ENCODE assay signal across 13 cellular contexts in the genomic region with DNA sequence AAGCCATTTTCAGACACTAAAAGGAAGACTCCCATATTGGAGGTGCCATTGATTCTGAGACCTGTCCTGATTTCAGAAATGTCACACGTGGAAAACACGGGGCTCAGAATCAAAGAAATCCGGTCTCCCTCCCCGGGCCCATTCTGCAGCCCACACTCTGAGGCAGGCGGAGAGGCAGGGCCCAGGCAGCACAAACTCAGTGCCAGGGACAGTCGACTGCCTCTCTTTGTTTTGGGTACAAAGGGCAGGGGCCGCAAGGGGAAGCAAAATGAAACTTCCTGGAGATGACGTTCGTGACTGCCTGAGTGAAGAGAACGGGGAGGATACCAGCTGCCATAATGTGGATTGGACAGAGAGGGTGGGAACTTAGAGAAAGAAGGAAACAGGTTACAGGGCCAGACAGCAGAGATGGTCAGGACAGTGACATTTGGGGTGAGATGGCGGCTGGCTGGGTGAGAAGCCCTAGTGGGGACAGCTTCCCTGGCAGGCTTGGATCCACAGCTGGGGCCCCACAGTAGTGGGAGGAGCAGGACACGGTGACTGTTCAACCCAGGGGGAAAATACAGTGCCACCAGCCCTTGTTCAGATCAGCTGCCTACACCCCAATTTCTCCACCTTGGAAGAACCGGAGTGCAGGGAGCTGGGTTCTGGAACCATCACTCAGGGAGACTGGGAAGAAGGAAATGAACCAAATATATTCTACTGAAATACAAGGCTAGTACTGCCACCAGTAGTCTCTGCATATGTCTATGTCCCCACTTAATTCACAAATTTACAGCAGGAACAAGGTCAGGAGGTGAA. TPM values are rescaled to one million over a fixed set of nuclear protein-coding genes. Genes with fewer than 3 reads are reported as not detected.
DNase-seq lines count a peak whose midpoint lies in the region; ATAC-seq and TF ChIP-seq lines count a peak whose summit lies in the region.
"Had no signal": no experiment of that assay in that cellular context is flagged by ENCODE, and none has a peak within 500 bp of the region (broad histone marks: within the 10 kb centered on the region; RNA-seq: fewer than 3 reads in every experiment).

No MANE protein-coding gene starts in this region.

- H4K8ac ChIP-seq in IMR-90 (ENCODE audit: low read depth in 2 of 2, low read length in 2 of 2) = no peak overlapping the region

- no peak overlapping the region for H2AK9ac ChIP-seq in IMR-90 (replicated peaks; ENCODE audit: low read depth, low read length, poor library complexity)

- H3K23ac ChIP-seq in IMR-90 (ENCODE audit: low read depth, low read length) = peak overlapping the region; percentile 20; the same call in 1 of the 2 replicates

- H2BK120ac ChIP-seq in IMR-90 (ENCODE audit: low read depth, low read length) = no peak overlapping the region

- H3K4me2 ChIP-seq in IMR-90 (ENCODE audit: low read depth, low read length) = no peak overlapping the region

- in situ Hi-C loops in IMR-90 (cut with MboI; ENCODE audit: low sequenced_read_pairs) = loop anchor here (5.0 to 10.0 kb wide), 2 partner anchors 120 to 208 kb away; no protein-coding TSS in a partner anchor

- POLR2A ChIA-PET in CD8-positive, alpha-beta T cell (lab: Charles Lee) = interaction anchor here (0.6 kb wide), 1 partner anchor 401 kb away, joined by 3 read pairs; a partner anchor contains a TSS
- POLR2A ChIA-PET in IMR-90 (lab: Charles Lee; ENCODE audit: unreplicated experiment) = no interaction called here

- no peak for TF ChIP-seq POLR2A in IMR-90 (IDR thresholded peaks at IDR 0.05; ENCODE audit: low read depth, low read length)

- H3K4me3 Mint-ChIP-seq in CD8-positive, alpha-beta T cell = no peak overlapping the region
- H3K4me3 Mint-ChIP-seq in neural crest cell = peak overlapping the region; percentile 72
- H3K4me3 Mint-ChIP-seq: central memory CD8-positive, alpha-beta T cell had no signal

- no peak overlapping the region for H2BK15ac ChIP-seq in IMR-90 (ENCODE audit: low read depth, low read length)

- H3K9me1 ChIP-seq in IMR-90 (ENCODE audit: insufficient read depth, low read length) = peaks cover 4% of the 10 kb centered on the region

- ATAC-seq in CD8-positive, alpha-beta T cell = no peak
- no peak for ATAC-seq in IMR-90 (ENCODE audit: low read depth)
- ATAC-seq in GM21515 (IDR thresholded peaks at IDR 0.05; ENCODE audit: unreplicated experiment) = no peak
- ATAC-seq: HCT116 had no signal

- H3K4me1 ChIP-seq in CD8-positive, alpha-beta T cell (ENCODE audit: insufficient read depth, low read length) = peaks cover 22% of the 10 kb centered on the region
- peaks cover 11% of the 10 kb centered on the region for H3K4me1 ChIP-seq in IMR-90 (ENCODE audit: control insufficient read depth, insufficient read depth, low read length)
- H3K4me1 ChIP-seq in effector memory CD4-positive, alpha-beta T cell (ENCODE audit: control insufficient read depth, insufficient read depth, low read length, poor library complexity, severe bottlenecking) = peaks cover 25% of the 10 kb centered on the region
- H3K4me1 ChIP-seq: SJCRH30 had no signal

- no TSS peak for BruUV-seq in IMR-90 (replicated peaks; lab: Mats Ljungman, UMichigan)

- intact Hi-C loops in CD8-positive, alpha-beta T cell (cut with DNase I, micrococcal nuclease) = no loop called here
- intact Hi-C loops in IMR-90 (cut with micrococcal nuclease) = no loop called here
- intact Hi-C loops in posterior vena cava (cut with DNase I) = no loop called here

- H2BK20ac ChIP-seq in IMR-90 (ENCODE audit: low read depth, low read length) = no peak overlapping the region

- H3K79me1 ChIP-seq in IMR-90 (ENCODE audit: low read depth in 1 of 2, low read length in 2 of 2) = peaks cover 8 to 73% of the 10 kb centered on the region in 2 experiments; a peak in 3 of 4 replicates

- H2AK5ac ChIP-seq in IMR-90 (ENCODE audit: low read depth, low read length) = peak overlapping the region; percentile 62

- H3K36me3 ChIP-seq in CD8-positive, alpha-beta T cell (ENCODE audit: insufficient read depth, low read length) = peaks cover 28% of the 10 kb centered on the region
- peaks cover 53% of the 10 kb centered on the region for H3K36me3 ChIP-seq in IMR-90 (ENCODE audit: control insufficient read depth, insufficient read depth, low read length)
- H3K36me3 ChIP-seq in effector memory CD4-positive, alpha-beta T cell (ENCODE audit: control insufficient read depth, insufficient read depth, low read length) = peaks cover 31% of the 10 kb centered on the region
- H3K36me3 ChIP-seq: ovary had no signal

- H3K9me3 Mint-ChIP-seq in CD8-positive, alpha-beta T cell = no peaks in the 10 kb centered on the region
- H3K9me3 Mint-ChIP-seq in neural crest cell = no peaks in the 10 kb centered on the region
- H3K9me3 Mint-ChIP-seq: central memory CD8-positive, alpha-beta T cell had no signal

- no peaks in the 10 kb centered on the region for H3K27me3 ChIP-seq in CD8-positive, alpha-beta T cell (ENCODE audit: insufficient read depth, low read length)
- H3K27me3 ChIP-seq in IMR-90 (ENCODE audit: control insufficient read depth, insufficient read depth, low read length) = no peaks in the 10 kb centered on the region
- H3K27me3 ChIP-seq in effector memory CD4-positive, alpha-beta T cell (replicated peaks; ENCODE audit: control insufficient read depth, insufficient read depth, low read length, poor library complexity, severe bottlenecking) = no peaks in the 10 kb centered on the region
- H3K27me3 ChIP-seq: ovary, SJCRH30 had no signal

- H3K56ac ChIP-seq in IMR-90 (ENCODE audit: extremely low read depth, insufficient read depth, low read length) = no peak overlapping the region

- no peaks in the 10 kb centered on the region for H3K27me3 Mint-ChIP-seq in CD8-positive, alpha-beta T cell (ENCODE audit: low read depth)
- H3K27me3 Mint-ChIP-seq in neural crest cell (ENCODE audit: low read depth) = peaks cover 19% of the 10 kb centered on the region
- H3K27me3 Mint-ChIP-seq: central memory CD8-positive, alpha-beta T cell had no signal

- peaks cover 58% of the 10 kb centered on the region for H3K36me3 Mint-ChIP-seq in CD8-positive, alpha-beta T cell
- H3K36me3 Mint-ChIP-seq in neural crest cell (ENCODE audit: low read depth) = peaks cover 26% of the 10 kb centered on the region

- H3K4me1 Mint-ChIP-seq in CD8-positive, alpha-beta T cell (ENCODE audit: low read depth) = peaks cover 27% of the 10 kb centered on the region
- H3K4me1 Mint-ChIP-seq in neural crest cell = peaks cover 46% of the 10 kb centered on the region

- H3K18ac ChIP-seq in IMR-90 (ENCODE audit: low read depth, low read length) = no peak overlapping the region

- WGBS in IMR-90 (ENCODE audit: extremely low coverage in 2 of 2, insufficient read length in 1 of 2), 2 experiments = 84% methylated on average over 4 of the region's 13 CpGs; no CpG with 5 or more reads in 1 of the 2 experiments

- H4K91ac ChIP-seq in IMR-90 (ENCODE audit: insufficient read depth, low read depth, low read length) = no peak overlapping the region

- CTCF ChIA-PET in CD8-positive, alpha-beta T cell (lab: Charles Lee) = interaction anchor here (6.4 to 9.4 kb wide), 2 partner anchors 77 to 117 kb away, joined by 56 to 170 read pairs; no protein-coding TSS in a partner anchor
- CTCF ChIA-PET in IMR-90 (lab: Yijun Ruan, JAX) = no interaction called here

- TF ChIP-seq RAD21 in IMR-90 (IDR thresholded peaks at IDR 0.05; ENCODE audit: low read length) = no peak

- no peak for TF ChIP-seq CTCF in CD8-positive, alpha-beta T cell (IDR thresholded peaks at IDR 0.05)
- TF ChIP-seq CTCF in IMR-90 (conservative IDR thresholded peaks at IDR 0.05; ENCODE audit: low read depth, low read length) (no peak), neural crest cell (conservative IDR thresholded peaks at IDR 0.05) (no peak)

- dilution Hi-C loops in IMR-90 (cut with HindIII; ENCODE audit: low sequenced_read_pairs, unreplicated experiment) = no loop called here

- DNase-seq in CD8-positive, alpha-beta T cell = no peak
- DNase-seq in IMR-90 = no peak
- DNase-seq in effector memory CD4-positive, alpha-beta T cell = no peak
- no peak for DNase-seq in neural crest cell (ENCODE audit: low read depth, low spot score)
- no peak for DNase-seq in NCI-H82 (lab: John Stamatoyannopoulos, UW)
- DNase-seq in posterior vena cava (ENCODE audit: low spot score) = no peak
- no peak for DNase-seq in stimulated activated CD4-positive, alpha-beta T cell treated with anti-CD3 and anti-CD28 coated beads, Interleukin-15, amount 100 ng/mL, for 24 hours
- DNase-seq: NCI-H2081 treated with DMSO at 0.1 percent for 48 hours, ovary, SJCRH30 had no signal

- peak overlapping the region; percentile 79 for H3K27ac Mint-ChIP-seq in CD8-positive, alpha-beta T cell
- H3K27ac Mint-ChIP-seq in neural crest cell (ENCODE audit: unreplicated experiment) = peak overlapping the region; percentile 74

- H3K4ac ChIP-seq in IMR-90 (ENCODE audit: low read depth, low read length) = no peak overlapping the region

- H2AFZ ChIP-seq in IMR-90 (replicated peaks; ENCODE audit: low read length, poor library complexity) = no peak overlapping the region

- no peak overlapping the region; the same call in 1 of the 2 replicates for H4K5ac ChIP-seq in IMR-90 (ENCODE audit: low read depth, low read length)

- no peak overlapping the region for H3K4me3 ChIP-seq in CD8-positive, alpha-beta T cell (ENCODE audit: low read depth, low read length)
- no peak overlapping the region for H3K4me3 ChIP-seq in IMR-90 (ENCODE audit: insufficient read depth, low read depth, low read length)
- no peak overlapping the region for H3K4me3 ChIP-seq in effector memory CD4-positive, alpha-beta T cell (ENCODE audit: insufficient read depth, low read depth, low read length, poor library complexity, severe bottlenecking)
- H3K4me3 ChIP-seq: ovary, SJCRH30 had no signal

- H4K20me1 ChIP-seq in IMR-90 (ENCODE audit: insufficient read depth, low read length) = peaks cover 44% of the 10 kb centered on the region

- H2BK5ac ChIP-seq in IMR-90 (ENCODE audit: low read depth, low read length, poor library complexity, severe bottlenecking) = no peak overlapping the region

- H3K9me3 ChIP-seq in CD8-positive, alpha-beta T cell (ENCODE audit: low read length) = no peaks in the 10 kb centered on the region
- no peaks in the 10 kb centered on the region for H3K9me3 ChIP-seq in IMR-90 (ENCODE audit: control insufficient read depth, insufficient read depth, low read length)
- no peaks in the 10 kb centered on the region for H3K9me3 ChIP-seq in effector memory CD4-positive, alpha-beta T cell (ENCODE audit: control insufficient read depth, low read length)
- H3K9me3 ChIP-seq: ovary, SJCRH30 had no signal

- no peak overlapping the region for H3K27ac ChIP-seq in CD8-positive, alpha-beta T cell (ENCODE audit: low read depth, low read length)
- no peak overlapping the region for H3K27ac ChIP-seq in IMR-90 (ENCODE audit: insufficient read depth, low read length)
- H3K27ac ChIP-seq in effector memory CD4-positive, alpha-beta T cell (ENCODE audit: insufficient read depth, low read length, poor library complexity, severe bottlenecking) = peak overlapping the region; percentile 22
- H3K27ac ChIP-seq: SJCRH30 had no signal

- H3K14ac ChIP-seq in IMR-90 (replicated peaks; ENCODE audit: low read depth, low read length) = no peak overlapping the region

- H3K9ac ChIP-seq in IMR-90 (ENCODE audit: low read depth, low read length) = no peak overlapping the region

RNA-seq across cellular contexts. Expression of a gene that starts 8.1 kb away (rescaled TPM):
- 100 to 1,000 TPM; 503 to 513 TPM for total RNA-seq in CD8-positive, alpha-beta T cell
- total RNA-seq in IMR-90 (2012; rRNA removed) (11,536 and 12,939 TPM in 2 replicates), neural crest cell (3,867 and 3,984 TPM in 2 replicates), posterior vena cava (1,000 to 10,000 TPM; 2,037 to 2,666 TPM)
- 21,893 and 22,387 TPM in 2 replicates for polyA plus RNA-seq in IMR-90 (2012; rRNA removed)
- polyA plus RNA-seq in IMR-90 (2012; cell fraction: cytosol; rRNA removed) = 8,363 and 20,126 TPM in 2 replicates
- polyA plus RNA-seq in IMR-90 (2012; cell fraction: nucleus; rRNA removed; ENCODE audit: low replicate concordance) = 5,196 and 8,980 TPM in 2 replicates

RNA-seq across cellular contexts. Expression of a gene that starts 13.4 kb away (rescaled TPM):
- 10 to 100 TPM; 16.7 to 18.4 TPM for total RNA-seq in CD8-positive, alpha-beta T cell
- total RNA-seq in IMR-90 (2012; rRNA removed) = 5.6 and 5.8 TPM in 2 replicates
- 35.1 and 37.8 TPM in 2 replicates for polyA plus RNA-seq in IMR-90 (2012; rRNA removed)
- 30.6 and 33.4 TPM in 2 replicates for polyA plus RNA-seq in IMR-90 (2012; cell fraction: cytosol; rRNA removed)
- 194 and 345 TPM in 2 replicates for polyA plus RNA-seq in IMR-90 (2012; cell fraction: nucleus; rRNA removed; ENCODE audit: low replicate concordance)
- 27.2 and 28.9 TPM in 2 replicates for total RNA-seq in neural crest cell
- 10 to 100 TPM; 26.4 to 33.0 TPM for total RNA-seq in posterior vena cava

RNA-seq across cellular contexts. Expression of a gene that starts 25.7 kb away (rescaled TPM):
- total RNA-seq in CD8-positive, alpha-beta T cell = 10 to 100 TPM; 74.4 to 83.6 TPM
- total RNA-seq in IMR-90 (2012; rRNA removed) = 32.5 and 35.8 TPM in 2 replicates
- 49.9 and 51.7 TPM in 2 replicates for polyA plus RNA-seq in IMR-90 (2012; rRNA removed)
- 11.8 and 18.6 TPM in 2 replicates for polyA plus RNA-seq in IMR-90 (2012; cell fraction: cytosol; rRNA removed)
- polyA plus RNA-seq in IMR-90 (2012; cell fraction: nucleus; rRNA removed; ENCODE audit: low replicate concordance) = 170 and 206 TPM in 2 replicates
- total RNA-seq in neural crest cell = 73.3 and 75.1 TPM in 2 replicates
- total RNA-seq in posterior vena cava = 10 to 100 TPM; 18.6 to 27.1 TPM

RNA-seq across cellular contexts. Expression of a gene that starts 48.5 kb away (rescaled TPM):
- total RNA-seq in CD8-positive, alpha-beta T cell = 10 to 100 TPM; 11.7 to 13.4 TPM
- total RNA-seq in IMR-90 (2012; rRNA removed) (52.8 and 57.9 TPM in 2 replicates), neural crest cell (133 TPM in 2 replicates), posterior vena cava (10 to 100 TPM; 14.4 to 16.3 TPM)
- 35.6 and 40.9 TPM in 2 replicates for polyA plus RNA-seq in IMR-90 (2012; rRNA removed)
- polyA plus RNA-seq in IMR-90 (2012; cell fraction: cytosol; rRNA removed) = 24.1 and 33.8 TPM in 2 replicates
- 21.1 and 24.2 TPM in 2 replicates for polyA plus RNA-seq in IMR-90 (2012; cell fraction: nucleus; rRNA removed; ENCODE audit: low replicate concordance)

RNA-seq across cellular contexts. Expression of a gene that starts 49.3 kb away (rescaled TPM):
- total RNA-seq in CD8-positive, alpha-beta T cell = 10 to 100 TPM; 17.4 to 18.4 TPM
- 80.1 and 126 TPM in 2 replicates for total RNA-seq in IMR-90 (2012; rRNA removed)
- 151 and 160 TPM in 2 replicates for polyA plus RNA-seq in IMR-90 (2012; rRNA removed)
- polyA plus RNA-seq in IMR-90 (2012; cell fraction: cytosol; rRNA removed) = 68.0 and 178 TPM in 2 replicates
- polyA plus RNA-seq in IMR-90 (2012; cell fraction: nucleus; rRNA removed; ENCODE audit: low replicate concordance) = 16.5 and 43.9 TPM in 2 replicates
- 262 and 272 TPM in 2 replicates for total RNA-seq in neural crest cell
- 100 to 1,000 TPM in 1 of 2 donors, 10 to 100 TPM in 1; 90.1 to 102 TPM for total RNA-seq in posterior vena cava
